Comparison of ENCODE assay signal across 9 cellular contexts in genomic region chr12:125187148-125187733, GRCh38. TPM values are rescaled to one million over a fixed set of nuclear protein-coding genes. Genes with fewer than 3 reads are reported as not detected.
DNase-seq lines count a peak whose midpoint lies in the region; ATAC-seq and TF ChIP-seq lines count a peak whose summit lies in the region.
"Had no signal": no experiment of that assay in that cellular context is flagged by ENCODE, and none has a peak within 500 bp of the region (broad histone marks: within the 10 kb centered on the region; RNA-seq: fewer than 3 reads in every experiment).

No MANE protein-coding gene starts in this region.

- H3K4me1 ChIP-seq in BLaER1 treated with 17β-estradiol and CSF1 and Interleukin-3, amounts not matched to agents 10 nM and 100 nM = peaks cover 11 to 27% (median 16%) of the 10 kb centered on the region in 10 experiments; a peak in 19 of 20 replicates
- H3K4me1 ChIP-seq in psoas muscle = peaks cover 14% of the 10 kb centered on the region
- peaks cover 20% of the 10 kb centered on the region for H3K4me1 ChIP-seq in body of pancreas

- intact Hi-C loops in psoas muscle (cut with DNase I) (no loop called here), body of pancreas (cut with DNase I) (no loop called here)

- POLR2A ChIA-PET in T-cell (lab: Charles Lee) = no interaction called here

- no peaks in the 10 kb centered on the region for H3K9me3 Mint-ChIP-seq in T-cell

- no peaks in the 10 kb centered on the region for H3K36me3 Mint-ChIP-seq in T-cell

- no peaks in the 10 kb centered on the region for H3K9me3 ChIP-seq in BLaER1 treated with 17β-estradiol and CSF1 and Interleukin-3, amounts not matched to agents 10 nM and 100 nM (replicated peaks in 1 of 11)
- H3K9me3 ChIP-seq in psoas muscle (no peaks in the 10 kb centered on the region), body of pancreas (no peaks in the 10 kb centered on the region)

- H3K9ac ChIP-seq in BLaER1 treated with 17β-estradiol and CSF1 and Interleukin-3, amounts not matched to agents 10 nM and 100 nM = peak overlapping the region in 10 of 11 experiments; percentile 33 to 73 (median 58); a peak in 9 of 22 replicates

- peaks cover 0 to 63% (median 29%) of the 10 kb centered on the region in 11 experiments; a peak in 18 of 22 replicates for H4K20me1 ChIP-seq in BLaER1 treated with 17β-estradiol and CSF1 and Interleukin-3, amounts not matched to agents 10 nM and 100 nM

- no peaks in the 10 kb centered on the region for H3K36me3 ChIP-seq in BLaER1 treated with 17β-estradiol and CSF1 and Interleukin-3, amounts not matched to agents 10 nM and 100 nM
- H3K36me3 ChIP-seq in psoas muscle (ENCODE audit: insufficient read depth in 1 of 2, low read depth in 1 of 2) = no peaks in the 10 kb centered on the region
- no peaks in the 10 kb centered on the region for H3K36me3 ChIP-seq in body of pancreas (replicated peaks in 1 of 2; ENCODE audit: insufficient read depth in 1 of 2, low read depth in 2 of 2)

- H3K4me1 Mint-ChIP-seq in T-cell = peaks cover 16 to 18% (median 16%) of the 10 kb centered on the region in 3 donors

- DNase-seq in T-cell = no peak
- peak in 1 of 2 donors; percentile 39 for DNase-seq in foreskin fibroblast
- DNase-seq in psoas muscle = no peak
- no peak for DNase-seq in kidney glomerular epithelial cell (lab: John Stamatoyannopoulos, UW)
- no peak for DNase-seq in body of pancreas
- DNase-seq: NCI-H774 had no signal

- H3K27ac Mint-ChIP-seq in T-cell = no peak overlapping the region

- CTCF ChIA-PET in T-cell (lab: Charles Lee) = interaction anchor here in 1 of 2 donors (0.6 to 0.7 kb wide), 2 partner anchors 11 to 477 kb away, joined by 3 to 8 read pairs; no protein-coding TSS in a partner anchor

- peak overlapping the region; percentile 94 to 98 (median 97) for H3K4me2 ChIP-seq in BLaER1 treated with 17β-estradiol and CSF1 and Interleukin-3, amounts not matched to agents 10 nM and 100 nM

- 0 to 1% (median 1%) methylated on average over 30 to 41 of the region's 41 CpGs for WGBS in psoas muscle, 3 donors
- WGBS in body of pancreas, 2 donors = 0 to 3% methylated on average over 5 to 24 of the region's 41 CpGs

- H3K4me3 Mint-ChIP-seq in T-cell = peak overlapping the region in 2 of 3 donors; percentile 7 to 50

- no peak for ATAC-seq in T-cell (replicated peaks in 1 of 4)
- peak in 1 of 4 donors; percentile 8 for ATAC-seq in psoas muscle
- no peak for ATAC-seq in HG03175 (IDR thresholded peaks at IDR 0.05; ENCODE audit: unreplicated experiment)
- no peak for ATAC-seq in body of pancreas
- ATAC-seq in HG03139 (IDR thresholded peaks at IDR 0.05; ENCODE audit: unreplicated experiment) = no peak

- peaks cover 83 to 91% (median 87%) of the 10 kb centered on the region in 11 experiments for H3K27me3 ChIP-seq in BLaER1 treated with 17β-estradiol and CSF1 and Interleukin-3, amounts not matched to agents 10 nM and 100 nM
- peaks cover 0 to 49% (median 10%) of the 10 kb centered on the region in 3 donors for H3K27me3 ChIP-seq in psoas muscle (ENCODE audit: insufficient read depth in 3 of 3, low read length in 2 of 3)
- H3K27me3 ChIP-seq in body of pancreas = peaks cover 0 to 34% of the 10 kb centered on the region in 2 donors

- H3K27ac ChIP-seq in BLaER1 treated with 17β-estradiol and CSF1 and Interleukin-3, amounts not matched to agents 10 nM and 100 nM = no peak overlapping the region
- H3K27ac ChIP-seq in psoas muscle (no peak overlapping the region), body of pancreas (no peak overlapping the region)

- H3K27me3 Mint-ChIP-seq in T-cell = peaks cover 57 to 75% of the 10 kb centered on the region in 2 donors

- H3K4me3 ChIP-seq in BLaER1 treated with 17β-estradiol and CSF1 and Interleukin-3, amounts not matched to agents 10 nM and 100 nM = peak overlapping the region; percentile 51 to 75 (median 67)
- H3K4me3 ChIP-seq in foreskin fibroblast (ENCODE audit: low read depth in 1 of 2, low read length in 2 of 2) (peak overlapping the region; percentile 31 to 42), psoas muscle (peak overlapping the region; percentile 52), body of pancreas (no peak overlapping the region)

- no peak for TF ChIP-seq POLR2A in body of pancreas (IDR thresholded peaks at IDR 0.05)

- no peak for TF ChIP-seq CTCF in foreskin fibroblast (IDR thresholded peaks at IDR 0.05; ENCODE audit: low read depth, low read length)
- no peak for TF ChIP-seq CTCF in psoas muscle (IDR thresholded peaks at IDR 0.05)
- TF ChIP-seq CTCF in body of pancreas (IDR thresholded peaks at IDR 0.05) = no peak

RNA-seq across cellular contexts. Expression of gene TMEM132B, which starts 1.1 kb away (rescaled TPM):
- total RNA-seq in T-cell (under 1 TPM in 1 of 5 donors, not detected in 4; 0.07 TPM), psoas muscle (1 to 10 TPM in 2 of 4 donors, under 1 TPM in 2; 0.41 to 4.1 (median 1.1) TPM), body of pancreas (under 1 TPM; 0.26 to 0.33 TPM)
- polyA plus RNA-seq in psoas muscle = under 1 TPM; 0.13 to 0.25 (median 0.23) TPM

Comparison
In these comparisons a context has a peak if more than half of its experiments do, and no peak if none do; other contexts are left out.
1. H3K4me3 ChIP-seq: peak in BLaER1 treated with 17β-estradiol and CSF1 and Interleukin-3, amounts not matched to agents 10 nM and 100 nM (10 of 10), foreskin fibroblast (2 of 2) and psoas muscle (single experiment); none in body of pancreas (0 of 2).